In genomic region chr3:75816781-75817180, GRCh38 we compare ENCODE assay signal across 8 cellular contexts. TPM values are rescaled to one million over a fixed set of nuclear protein-coding genes. Genes with fewer than 3 reads are reported as not detected.
A peak's percentile ranks its signal among the peaks of the same experiment; 100 is the strongest.
DNase-seq lines count a peak whose midpoint lies in the region; TF ChIP-seq lines count a peak whose summit lies in the region.
"Not testable (repeated sequence)": the region's sequence is repeated elsewhere in the genome, so short reads cannot be mapped to it uniquely, and the experiment has no call there.

No MANE protein-coding gene starts in this region.

- not testable (repeated sequence) for H3K27me3 ChIP-seq in ACC112 (ENCODE audit: insufficient read depth, low read length); adipocyte (replicated peaks; ENCODE audit: control insufficient read depth, insufficient read depth, low read length); osteoblast (ENCODE audit: insufficient read depth, low read length)

- H3K9me3 ChIP-seq in adipocyte (ENCODE audit: control insufficient read depth, low read length); osteoblast (ENCODE audit: low read depth, low read length): not testable (repeated sequence)

- DNase-seq in AG20443 (ENCODE audit: low spot score), result peak; percentile 40
- DNase-seq in GM04504 (ENCODE audit: low read depth), result peak; percentile 45
- DNase-seq in HS-27A (ENCODE audit: low read depth), result peak; percentile 54
- peak; percentile 48 for DNase-seq in adipocyte (ENCODE audit: low read depth)
- peak; percentile 56 for DNase-seq in choroid plexus epithelial cell (ENCODE audit: low read depth)
- peak; percentile 8 for DNase-seq in hepatic stellate cell (ENCODE audit: low spot score)
- peak; percentile 10 for DNase-seq in osteoblast (ENCODE audit: insufficient read length, low spot score, missing footprints)

- H3K36me3 ChIP-seq in ACC112 (ENCODE audit: insufficient read depth, low read length); adipocyte (ENCODE audit: control insufficient read depth, insufficient read depth, low read length, severe bottlenecking); osteoblast (ENCODE audit: insufficient read depth, low read length): not testable (repeated sequence)

- not testable (repeated sequence) for H3K9ac ChIP-seq in adipocyte (ENCODE audit: low read length)

- peak overlapping the region; percentile 28 for H3K4me2 ChIP-seq in osteoblast (ENCODE audit: insufficient read depth, low read length)

- H3K27ac ChIP-seq in ACC112 (ENCODE audit: low read depth, low read length), result peak overlapping the region; percentile 53
- H3K27ac ChIP-seq in osteoblast (ENCODE audit: low read depth, low read length), result peak overlapping the region; percentile 71

- H2AFZ ChIP-seq in ACC112 (ENCODE audit: low read length, unreplicated experiment) (peak overlapping the region; percentile 95), osteoblast (ENCODE audit: low read length) (peak overlapping the region; percentile 77)

- H3K4me1 ChIP-seq in ACC112 (ENCODE audit: control insufficient read depth, insufficient read depth, low read length, unreplicated experiment) (peaks cover 14% of the 10 kb centered on the region), osteoblast (ENCODE audit: insufficient read depth, low read length) (peaks cover 11% of the 10 kb centered on the region)
- not testable (repeated sequence) for H3K4me1 ChIP-seq in adipocyte (ENCODE audit: control insufficient read depth, insufficient read depth, low read length)

- not testable (repeated sequence) for H3K79me2 ChIP-seq in ACC112 (ENCODE audit: control insufficient read depth, insufficient read depth, low read length, unreplicated experiment); osteoblast (ENCODE audit: insufficient read depth, low read length)

- TF ChIP-seq CTCF in choroid plexus epithelial cell (conservative IDR thresholded peaks at IDR 0.05; ENCODE audit: low read depth, low read length); osteoblast (IDR thresholded peaks at IDR 0.05; ENCODE audit: extremely low read depth, low read depth, low read length): not testable (repeated sequence)

- not testable (repeated sequence) for H3K4me3 ChIP-seq in ACC112 (ENCODE audit: low read depth, low read length); adipocyte (ENCODE audit: low read length); choroid plexus epithelial cell (ENCODE audit: low read depth, low read length); osteoblast (ENCODE audit: insufficient read depth, low read length)

- not testable (repeated sequence) for H4K20me1 ChIP-seq in osteoblast (ENCODE audit: insufficient read depth, low read length)

RNA-seq across cellular contexts. Expression of gene ZNF717, which starts 31.4 kb away (rescaled TPM):
- 17.7 and 18.5 TPM in 2 replicates for total RNA-seq in osteoblast
